In genomic region chr19:35936738-35937268, GRCh38 we compare ENCODE assay signal across 8 cellular contexts. TPM values are rescaled to one million over a fixed set of nuclear protein-coding genes. Genes with fewer than 3 reads are reported as not detected.
DNase-seq lines count a peak whose midpoint lies in the region; ATAC-seq and TF ChIP-seq lines count a peak whose summit lies in the region.

No MANE protein-coding gene starts in this region.

- peak overlapping the region; percentile 57 for H3K4me3 ChIP-seq in HAP-1
- peak overlapping the region; percentile 67 for H3K4me3 ChIP-seq in WI38 (ENCODE audit: low read depth, low read length)
- peak overlapping the region; percentile 98 for H3K4me3 ChIP-seq in right cardiac atrium (ENCODE audit: low read length)
- peak overlapping the region; percentile 52 to 80 (median 65) for H3K4me3 ChIP-seq in skin epidermis

- in situ Hi-C loops in HAP-1 (cut with MboI; ENCODE audit: low sequenced_read_pairs) = no loop called here

- no peak for DNase-seq in HAP-1 (ENCODE audit: low spot score in 2 of 2)
- no peak for DNase-seq in right cardiac atrium
- no peak for DNase-seq in iPS-NIHi7 (ENCODE audit: extremely low spot score)
- no peak for DNase-seq in DMS114 treated with DMSO at 0.1 percent for 48 hours (lab: John Stamatoyannopoulos, UW; ENCODE audit: unreplicated experiment)
- no peak for DNase-seq in mesenteric fat pad (ENCODE audit: low spot score)

- no peaks in the 10 kb centered on the region for H3K27me3 ChIP-seq in HAP-1 (ENCODE audit: low read depth)
- H3K27me3 ChIP-seq in right cardiac atrium (ENCODE audit: control insufficient read depth, insufficient read depth) = no peaks in the 10 kb centered on the region

- TF ChIP-seq CTCF in WI38 (IDR thresholded peaks at IDR 0.05; ENCODE audit: low read depth, low read length) = no peak

- ATAC-seq in right cardiac atrium = no peak
- ATAC-seq in HG02798 (IDR thresholded peaks at IDR 0.05; ENCODE audit: poor library complexity, unreplicated experiment) = no peak

- H3K4me1 ChIP-seq in HAP-1 (peaks cover 22% of the 10 kb centered on the region), right cardiac atrium (ENCODE audit: control insufficient read depth, insufficient read depth, low read length) (peaks cover 18% of the 10 kb centered on the region)

- H3K27ac ChIP-seq in right cardiac atrium (ENCODE audit: low read length) (peak overlapping the region; percentile 59), skin epidermis (peak overlapping the region in 19 of 21 experiments; percentile 36 to 89 (median 80))

- intact Hi-C loops in right cardiac atrium (cut with DNase I) = loop anchor here in 3 of 4 donors (10.0 kb wide), 3 partner anchors 52 to 242 kb away; partner anchors contain the start of genes HSPB6 (in 1 of the 3) and PROSER3 (in 1 of the 3)

- 23% methylated on average over 11 of the region's 11 CpGs for WGBS in right cardiac atrium

- H3K9me3 ChIP-seq in HAP-1 (no peaks in the 10 kb centered on the region), right cardiac atrium (ENCODE audit: control insufficient read depth, low read length) (no peaks in the 10 kb centered on the region)

- no peaks in the 10 kb centered on the region for H3K36me3 ChIP-seq in HAP-1 (replicated peaks)

RNA-seq across cellular contexts. Expression of gene LRFN3, which starts 0.6 kb away (rescaled TPM):
- 10 to 100 TPM in 1 of 4 donors, 1 to 10 TPM in 3; 8.2 to 10.8 (median 9.0) TPM for total RNA-seq in right cardiac atrium
- 8.4 TPM for polyA plus RNA-seq in right cardiac atrium
- total RNA-seq in mesenteric fat pad = 11.5 TPM

RNA-seq across cellular contexts. Expression of gene TYROBP, which starts 28.7 kb away (rescaled TPM):
- total RNA-seq in right cardiac atrium = 10 to 100 TPM; 37.2 to 52.6 (median 43.3) TPM
- polyA plus RNA-seq in right cardiac atrium = 36.7 TPM
- total RNA-seq in mesenteric fat pad = 201 TPM

RNA-seq across cellular contexts. Expression of gene HCST, which starts 34.5 kb away (rescaled TPM):
- total RNA-seq in right cardiac atrium (1 to 10 TPM; 2.3 to 4.4 (median 2.7) TPM), mesenteric fat pad (20.9 TPM)
- polyA plus RNA-seq in right cardiac atrium = 2.6 TPM

RNA-seq across cellular contexts. Expression of gene NFKBID, which starts 36.5 kb away (rescaled TPM):
- total RNA-seq in right cardiac atrium (10 to 100 TPM in 1 of 4 donors, 1 to 10 TPM in 3; 4.4 to 10.7 (median 6.3) TPM), mesenteric fat pad (33.3 TPM)
- 6.4 TPM for polyA plus RNA-seq in right cardiac atrium

RNA-seq across cellular contexts. Expression of gene SDHAF1, which starts 58.2 kb away (rescaled TPM):
- total RNA-seq in right cardiac atrium (10 to 100 TPM; 10.9 to 14.9 (median 13.3) TPM), mesenteric fat pad (8.2 TPM)
- 11.2 TPM for polyA plus RNA-seq in right cardiac atrium
